Comparison of ENCODE assay signal across 20 cellular contexts in the genomic region with DNA sequence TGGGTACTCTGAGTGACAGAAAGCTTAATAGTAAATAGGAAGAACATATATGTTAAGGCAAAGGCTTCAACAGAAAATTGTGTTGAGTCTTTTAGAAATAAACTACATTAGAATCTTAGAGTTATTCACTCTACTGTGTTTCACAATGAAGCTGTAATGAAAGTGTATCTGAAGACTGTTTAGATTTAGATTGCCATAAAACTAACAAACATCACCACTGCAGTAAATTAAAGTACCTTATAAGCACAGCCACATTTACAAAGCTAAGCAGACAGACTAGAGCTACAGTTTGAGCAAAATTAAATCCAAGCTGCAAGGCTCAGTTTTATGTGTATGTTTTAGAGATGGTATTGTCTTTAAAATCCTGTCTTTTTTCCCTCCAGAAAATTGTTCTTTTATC.
DNase-seq lines count a peak whose midpoint lies in the region; ATAC-seq and TF ChIP-seq lines count a peak whose summit lies in the region.
"Had no signal": no experiment of that assay in that cellular context is flagged by ENCODE, and none has a peak within 500 bp of the region (broad histone marks: within the 10 kb centered on the region; RNA-seq: fewer than 3 reads in every experiment).

No MANE protein-coding gene starts in this region.

- H3K4me3 ChIP-seq in HEK293 (ENCODE audit: low read depth, low read length) = no peak overlapping the region
- H3K4me3 ChIP-seq in SK-N-MC = no peak overlapping the region
- H3K4me3 ChIP-seq in fibroblast of villous mesenchyme (ENCODE audit: low read depth, low read length) = no peak overlapping the region
- no peak overlapping the region for H3K4me3 ChIP-seq in lower lobe of right lung
- H3K4me3 ChIP-seq: BLaER1 treated with 17β-estradiol and CSF1 and Interleukin-3, amounts not matched to agents 10 nM and 100 nM; GM12878; GM23248 had no signal

- intact Hi-C loops in activated naive CD4-positive, alpha-beta T cell treated with anti-CD3 and anti-CD28 coated beads for 36 hours (cut with micrococcal nuclease) = no loop called here
- intact Hi-C loops in lower lobe of right lung (cut with DNase I) = no loop called here

- H3K27ac ChIP-seq in HEK293 (ENCODE audit: extremely low read depth, low read depth, low read length) = no peak overlapping the region
- H3K27ac ChIP-seq in SK-N-MC = peak overlapping the region; percentile 9; the same call in 1 of the 2 replicates
- no peak overlapping the region for H3K27ac ChIP-seq in lower lobe of right lung
- H3K27ac ChIP-seq: BLaER1 treated with 17β-estradiol and CSF1 and Interleukin-3, amounts not matched to agents 10 nM and 100 nM; GM23248 had no signal

- H3K27ac Mint-ChIP-seq in activated naive CD4-positive, alpha-beta T cell treated with anti-CD3 and anti-CD28 coated beads for 36 hours = no peak overlapping the region
- H3K27ac Mint-ChIP-seq: CD14-positive monocyte; CD4-positive, alpha-beta T cell; CD8-positive, alpha-beta memory T cell had no signal

- CTCF ChIA-PET in HEK293 (lab: Yijun Ruan, JAX) = no interaction called here
- CTCF ChIA-PET in activated naive CD4-positive, alpha-beta T cell treated with anti-CD3 and anti-CD28 coated beads for 36 hours (lab: Charles Lee) = no interaction called here

- no peaks in the 10 kb centered on the region for H3K27me3 ChIP-seq in lower lobe of right lung (ENCODE audit: low read depth)
- H3K27me3 ChIP-seq: BE2C; BLaER1 treated with 17β-estradiol and CSF1 and Interleukin-3, amounts not matched to agents 10 nM and 100 nM had no signal

- no peaks in the 10 kb centered on the region for H3K4me1 Mint-ChIP-seq in activated naive CD4-positive, alpha-beta T cell treated with anti-CD3 and anti-CD28 coated beads for 36 hours (ENCODE audit: low read depth)
- H3K4me1 Mint-ChIP-seq: CD14-positive monocyte; CD8-positive, alpha-beta memory T cell had no signal

- no peak overlapping the region for H3K4me3 Mint-ChIP-seq in activated naive CD4-positive, alpha-beta T cell treated with anti-CD3 and anti-CD28 coated beads for 36 hours
- H3K4me3 Mint-ChIP-seq: CD14-positive monocyte; CD4-positive, alpha-beta T cell; CD8-positive, alpha-beta memory T cell; H9 had no signal

- H3K27me3 Mint-ChIP-seq in activated naive CD4-positive, alpha-beta T cell treated with anti-CD3 and anti-CD28 coated beads for 36 hours (ENCODE audit: low read depth) = no peaks in the 10 kb centered on the region
- H3K27me3 Mint-ChIP-seq: CD4-positive, alpha-beta T cell; CD8-positive, alpha-beta memory T cell had no signal

- H3K9me3 Mint-ChIP-seq in activated naive CD4-positive, alpha-beta T cell treated with anti-CD3 and anti-CD28 coated beads for 36 hours = no peaks in the 10 kb centered on the region
- H3K9me3 Mint-ChIP-seq: CD4-positive, alpha-beta T cell; CD8-positive, alpha-beta memory T cell; H9 had no signal

- POLR2A ChIA-PET in HEK293 (lab: Yijun Ruan, JAX) = no interaction called here

- H3K9ac ChIP-seq in SK-N-MC (ENCODE audit: insufficient read length) = no peak overlapping the region
- H3K9ac ChIP-seq: BLaER1 treated with 17β-estradiol and CSF1 and Interleukin-3, amounts not matched to agents 10 nM and 100 nM; GM23248 had no signal

- DNase-seq in SK-N-MC (ENCODE audit: low read depth, low spot score) = no peak
- peak; percentile 56 for DNase-seq in fibroblast of villous mesenchyme (ENCODE audit: low read depth)
- no peak for DNase-seq in activated naive CD4-positive, alpha-beta T cell treated with anti-CD3 and anti-CD28 coated beads for 36 hours
- DNase-seq in NCI-H69 (lab: John Stamatoyannopoulos, UW) = no peak
- DNase-seq in lower lobe of right lung = no peak
- DNase-seq: BE2C; CD4-positive, alpha-beta T cell; CD8-positive, alpha-beta memory T cell; DMS 273 treated with DMSO at 0.1 percent for 48 hours; DMS79; EL; GDM1; GM23248; H9 had no signal

- no peak for TF ChIP-seq CTCF in HEK293 (tag by site-specific recombination; IDR thresholded peaks at IDR 0.05)
- no peak for TF ChIP-seq CTCF in fibroblast of villous mesenchyme (IDR thresholded peaks at IDR 0.05; ENCODE audit: insufficient read depth, low read depth, low read length)
- TF ChIP-seq CTCF in lower lobe of right lung (IDR thresholded peaks at IDR 0.05) = no peak

- H3K36me3 Mint-ChIP-seq in activated naive CD4-positive, alpha-beta T cell treated with anti-CD3 and anti-CD28 coated beads for 36 hours (ENCODE audit: low read depth) = no peaks in the 10 kb centered on the region

- ATAC-seq in lower lobe of right lung (no peak), HG03460 (IDR thresholded peaks at IDR 0.05; ENCODE audit: unreplicated experiment) (no peak)
- ATAC-seq: GM12878, HCT116 had no signal

- H3K9me3 ChIP-seq in HEK293 (ENCODE audit: control insufficient read depth, insufficient read depth, low read depth, low read length) (no peaks in the 10 kb centered on the region), SK-N-MC (ENCODE audit: low read depth, low read length) (no peaks in the 10 kb centered on the region), lower lobe of right lung (no peaks in the 10 kb centered on the region)
- H3K9me3 ChIP-seq: BE2C; BLaER1 treated with 17β-estradiol and CSF1 and Interleukin-3, amounts not matched to agents 10 nM and 100 nM had no signal

- peaks cover 12% of the 10 kb centered on the region for H3K4me1 ChIP-seq in HEK293 (ENCODE audit: control insufficient read depth, insufficient read depth, low read length)
- H3K4me1 ChIP-seq in lower lobe of right lung = no peaks in the 10 kb centered on the region
- H3K4me1 ChIP-seq: BLaER1 treated with 17β-estradiol and CSF1 and Interleukin-3, amounts not matched to agents 10 nM and 100 nM had no signal

- H3K36me3 ChIP-seq in HEK293 (ENCODE audit: control insufficient read depth in 2 of 2, insufficient read depth in 1 of 2, low read length in 2 of 2) = no peaks in the 10 kb centered on the region; a peak in 1 of 3 replicates
- H3K36me3 ChIP-seq in SK-N-MC (ENCODE audit: insufficient read depth, low read length) = no peaks in the 10 kb centered on the region
- H3K36me3 ChIP-seq in lower lobe of right lung = peaks cover 5% of the 10 kb centered on the region
- H3K36me3 ChIP-seq: BE2C had no signal

TF ChIP-seq in HEK293, 187 proteins besides CTCF, POLR2A, EP300 and RAD21:
- TF ChIP-seq ZNF133 (tag by site-specific recombination; IDR thresholded peaks at IDR 0.05) = no peak
- TF ChIP-seq ZNF555 (tag by site-specific recombination; conservative IDR thresholded peaks at IDR 0.05) = no peak
- TF ChIP-seq, protein P1, sequence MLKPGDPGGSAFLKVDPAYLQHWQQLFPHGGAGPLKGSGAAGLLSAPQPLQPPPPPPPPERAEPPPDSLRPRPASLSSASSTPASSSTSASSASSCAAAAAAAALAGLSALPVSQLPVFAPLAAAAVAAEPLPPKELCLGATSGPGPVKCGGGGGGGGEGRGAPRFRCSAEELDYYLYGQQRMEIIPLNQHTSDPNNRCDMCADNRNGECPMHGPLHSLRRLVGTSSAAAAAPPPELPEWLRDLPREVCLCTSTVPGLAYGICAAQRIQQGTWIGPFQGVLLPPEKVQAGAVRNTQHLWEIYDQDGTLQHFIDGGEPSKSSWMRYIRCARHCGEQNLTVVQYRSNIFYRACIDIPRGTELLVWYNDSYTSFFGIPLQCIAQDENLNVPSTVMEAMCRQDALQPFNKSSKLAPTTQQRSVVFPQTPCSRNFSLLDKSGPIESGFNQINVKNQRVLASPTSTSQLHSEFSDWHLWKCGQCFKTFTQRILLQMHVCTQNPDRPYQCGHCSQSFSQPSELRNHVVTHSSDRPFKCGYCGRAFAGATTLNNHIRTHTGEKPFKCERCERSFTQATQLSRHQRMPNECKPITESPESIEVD (tag by site-specific recombination; IDR thresholded peaks at IDR 0.05) = 0 out of 2 replicates have a peak, but pooled peaks have one; percentile 23
TF ChIP-seq in HEK293: peak in this region for 1.
